Comparison of ENCODE assay signal across 20 cellular contexts in the genomic region with DNA sequence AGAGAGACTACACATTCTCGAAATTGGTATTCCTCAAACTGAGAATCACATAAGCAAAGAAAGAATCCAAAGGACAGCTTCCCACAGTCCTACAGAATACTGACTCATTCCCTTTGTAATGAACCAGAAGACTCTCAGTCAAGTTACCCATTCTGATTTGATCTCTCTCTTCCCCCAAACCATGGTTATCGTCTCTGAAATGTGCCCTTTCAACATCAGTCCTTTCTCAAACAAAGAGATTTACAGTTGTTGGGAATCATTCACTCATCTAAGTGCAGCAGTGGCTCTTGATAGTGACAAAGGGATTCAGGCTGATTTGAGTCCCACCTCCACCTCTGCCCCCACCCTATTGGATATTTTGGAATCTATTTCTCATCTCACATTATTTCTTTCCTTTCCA. TPM values are rescaled to one million over a fixed set of nuclear protein-coding genes. Genes with fewer than 3 reads are reported as not detected.
DNase-seq lines count a peak whose midpoint lies in the region; FAIRE-seq and TF ChIP-seq lines count a peak whose summit lies in the region.
"Had no signal": no experiment of that assay in that cellular context is flagged by ENCODE, and none has a peak within 500 bp of the region (broad histone marks: within the 10 kb centered on the region; RNA-seq: fewer than 3 reads in every experiment).

No MANE protein-coding gene starts in this region.

- H3K27ac ChIP-seq in mesendoderm (ENCODE audit: low read depth, low read length): no peak overlapping the region
- H3K27ac ChIP-seq in MM.1S (ENCODE audit: low read length): no peak overlapping the region
- H3K27ac ChIP-seq: Peyer's patch, SK-N-MC had no signal

- no peak overlapping the region for H2BK5ac ChIP-seq in mesendoderm (ENCODE audit: low read length)

- H3K79me1 ChIP-seq in mesendoderm (ENCODE audit: low read length): no peaks in the 10 kb centered on the region

- H2AK5ac ChIP-seq in mesendoderm (ENCODE audit: low read length): no peak overlapping the region

- peaks cover 4% of the 10 kb centered on the region for H3K4me1 ChIP-seq in mesendoderm (ENCODE audit: control insufficient read depth, low read depth, low read length)
- no peaks in the 10 kb centered on the region for H3K4me1 ChIP-seq in MM.1S (ENCODE audit: low read length)
- H3K4me1 ChIP-seq: Peyer's patch had no signal

- whole genome bisulfite sequencing in mesendoderm (ENCODE audit: extremely low coverage, insufficient coverage, low lambda C conversion rate): no CpG with 5 or more reads among the region's 2 CpGs

- H3K4me2 ChIP-seq in mesendoderm (ENCODE audit: low read length) (no peak overlapping the region), MM.1S (ENCODE audit: low read depth, low read length) (no peak overlapping the region)

- no peak overlapping the region for H2BK120ac ChIP-seq in mesendoderm (ENCODE audit: low read depth, low read length)

- H4K20me1 ChIP-seq in MM.1S (ENCODE audit: insufficient read depth, low read length): no peaks in the 10 kb centered on the region

- H3K56ac ChIP-seq in mesendoderm (ENCODE audit: low read length): peak overlapping the region; percentile 38

- TF ChIP-seq CTCF in AG10803 (conservative IDR thresholded peaks at IDR 0.05; ENCODE audit: low read length): no peak
- TF ChIP-seq CTCF in bronchial epithelial cell (IDR thresholded peaks at IDR 0.05; ENCODE audit: insufficient read depth, low read length, severe bottlenecking): no peak
- no peak for TF ChIP-seq CTCF in MM.1S (IDR thresholded peaks at IDR 0.05; ENCODE audit: low read length)

- H3K36me3 ChIP-seq in bronchial epithelial cell (ENCODE audit: control insufficient read depth, insufficient read depth, low read length) (no peaks in the 10 kb centered on the region), mesendoderm (ENCODE audit: control insufficient read depth, insufficient read depth, low read length) (no peaks in the 10 kb centered on the region), MM.1S (replicated peaks; ENCODE audit: insufficient read depth, low read length) (no peaks in the 10 kb centered on the region)
- H3K36me3 ChIP-seq: Peyer's patch had no signal

- H3K9ac ChIP-seq in mesendoderm (ENCODE audit: low read length) (no peak overlapping the region), MM.1S (ENCODE audit: low read length) (no peak overlapping the region)

- H4K5ac ChIP-seq in mesendoderm (ENCODE audit: low read length): no peak overlapping the region

- H2AFZ ChIP-seq in MM.1S (ENCODE audit: low read length): no peak overlapping the region

- peaks cover 4% of the 10 kb centered on the region for H3K27me3 ChIP-seq in bronchial epithelial cell (ENCODE audit: control insufficient read depth, insufficient read depth, low read length)
- no peaks in the 10 kb centered on the region for H3K27me3 ChIP-seq in mesendoderm (ENCODE audit: insufficient read depth, low read length, poor library complexity)
- H3K27me3 ChIP-seq in MM.1S (replicated peaks; ENCODE audit: insufficient read depth, low read length): no peaks in the 10 kb centered on the region
- H3K27me3 ChIP-seq: Peyer's patch had no signal

- H3K9me3 ChIP-seq in MM.1S (replicated peaks; ENCODE audit: insufficient read depth, low read length): no peaks in the 10 kb centered on the region
- H3K9me3 ChIP-seq: Peyer's patch had no signal

- H3K79me2 ChIP-seq in mesendoderm (ENCODE audit: control insufficient read depth, insufficient read depth, low read length) (no peaks in the 10 kb centered on the region), MM.1S (ENCODE audit: low read length) (no peaks in the 10 kb centered on the region)

- H3F3A ChIP-seq in MM.1S (ENCODE audit: insufficient read depth, low read length): no peaks in the 10 kb centered on the region

- no peak overlapping the region for H4K8ac ChIP-seq in mesendoderm (ENCODE audit: low read depth, low read length)

- H3K9me2 ChIP-seq in MM.1S (replicated peaks; ENCODE audit: insufficient read depth, low read length): no peaks in the 10 kb centered on the region

- DNase-seq in AG10803 (ENCODE audit: low read depth) (peak; percentile 35), HT1080 (ENCODE audit: low read depth) (peak; percentile 30), bronchial epithelial cell (ENCODE audit: low read depth) (peak; percentile 14), mesendoderm (no peak), NCI-H1105 treated with DMSO at 0.1 percent for 48 hours (lab: John Stamatoyannopoulos, UW) (no peak), DMS114 treated with DMSO at 0.1 percent for 48 hours (lab: John Stamatoyannopoulos, UW; ENCODE audit: unreplicated experiment) (no peak), NCI-H1436 treated with DMSO at 0.1 percent for 48 hours (lab: John Stamatoyannopoulos, UW) (no peak), MM.1S (no peak)
- DNase-seq: AML-193, DMS 273 treated with DMSO at 0.1 percent for 48 hours, NCI-H146, NCI-H2081, NCI-H524 treated with DMSO at 0.1 percent for 48 hours, Peyer's patch, Right ventricle myocardium superior had no signal

- no peak overlapping the region for H3K23ac ChIP-seq in mesendoderm (ENCODE audit: low read length)

- FAIRE-seq in bronchial epithelial cell (lab: Jason Lieb, UNC): no peak
- FAIRE-seq: A204.1, H54 had no signal

- no peak overlapping the region for H3K4me3 ChIP-seq in AG10803 (ENCODE audit: low read length)
- H3K4me3 ChIP-seq in bronchial epithelial cell (ENCODE audit: low read depth, low read length): no peak overlapping the region
- no peak overlapping the region for H3K4me3 ChIP-seq in mesendoderm (ENCODE audit: low read length)
- H3K4me3 ChIP-seq in MM.1S (ENCODE audit: low read length): no peak overlapping the region
- H3K4me3 ChIP-seq: Peyer's patch, SK-N-MC had no signal

- no peak overlapping the region for H3K4ac ChIP-seq in mesendoderm (ENCODE audit: low read depth, low read length)

- H3K18ac ChIP-seq in mesendoderm (ENCODE audit: low read length): no peak overlapping the region

- H2BK15ac ChIP-seq in mesendoderm (replicated peaks; ENCODE audit: low read depth): no peak overlapping the region

RNA-seq across cellular contexts. Expression of a gene that starts 15.0 kb away (rescaled TPM):
- 0.10 and 0.11 TPM in 2 replicates for total RNA-seq in HT1080 (2014; rRNA removed; shearing (Covaris generic))
- 0.08 and 0.12 TPM in 2 replicates for polyA plus RNA-seq in HT1080 (2015; cell fraction: cytosol; rRNA removed)
- 0.05 and 0.22 TPM in 2 replicates for polyA plus RNA-seq in HT1080 (2015; cell fraction: nucleus; rRNA removed)
- total RNA-seq in bronchial epithelial cell: not detected in 2 replicates
- polyA plus RNA-seq in mesendoderm (2013, experiment 1 of 2): 1.3 TPM
- polyA plus RNA-seq in mesendoderm (2013, experiment 2 of 2): 1.0 TPM
- total RNA-seq: HT-29 had no signal
- polyA plus RNA-seq: CD14-positive monocyte had no signal

Comparison
In these comparisons a context has a peak if more than half of its experiments do, and no peak if none do; other contexts are left out.
1. DNase-seq: peak in AG10803 (single experiment), HT1080 (single experiment) and bronchial epithelial cell (single experiment); none in mesendoderm (single experiment), NCI-H1105 treated with DMSO at 0.1 percent for 48 hours (single experiment), DMS114 treated with DMSO at 0.1 percent for 48 hours (single experiment), NCI-H1436 treated with DMSO at 0.1 percent for 48 hours (single experiment) and MM.1S (single experiment).